1 cellular context compared by ENCODE assay signal in the genomic region with DNA sequence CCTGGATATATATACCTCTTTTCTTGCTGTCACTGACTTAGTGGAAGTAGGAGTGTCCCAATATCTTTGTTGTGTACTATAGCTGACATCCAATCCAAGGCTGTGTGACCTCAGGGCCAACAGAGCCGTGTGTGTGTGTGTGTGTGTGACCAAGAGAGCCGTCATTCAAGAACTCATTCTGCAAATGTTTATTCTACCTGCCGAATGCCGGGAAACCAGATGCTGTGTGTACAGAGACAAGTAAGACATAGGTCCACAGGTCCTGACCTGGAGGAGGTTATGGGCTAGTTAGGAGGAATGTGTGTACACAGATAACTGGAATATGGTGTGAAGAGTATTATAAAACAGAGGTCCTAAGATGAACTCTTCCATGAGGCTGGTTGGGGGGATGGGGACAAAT.
A peak's percentile ranks its signal among the peaks of the same experiment; 100 is the strongest.
TF ChIP-seq lines count a peak whose summit lies in the region.

No MANE protein-coding gene starts in this region.

TF ChIP-seq in HepG2, 621 proteins besides CTCF, POLR2A, EP300 and RAD21 (continued from another document):
- TF ChIP-seq ZFP37 (CRISPR knock-in tag; IDR thresholded peaks at IDR 0.05; ENCODE audit: borderline replicate concordance) (peak; percentile 48; the same call in 1 of the 2 replicates), NCOR1 (IDR thresholded peaks at IDR 0.05; ENCODE audit: borderline replicate concordance, low read length) (0 out of 2 replicates have a peak, but pooled peaks have one; percentile 20), KLF11 (CRISPR knock-in tag; IDR thresholded peaks at IDR 0.05) (0 out of 2 replicates have a peak, but pooled peaks have one; percentile 22), HIVEP1 (CRISPR knock-in tag; IDR thresholded peaks at IDR 0.05) (no peak), HNF4A (CRISPR knock-in tag; IDR thresholded peaks at IDR 0.05) (peak; percentile 59)
- TF ChIP-seq, protein P1, sequence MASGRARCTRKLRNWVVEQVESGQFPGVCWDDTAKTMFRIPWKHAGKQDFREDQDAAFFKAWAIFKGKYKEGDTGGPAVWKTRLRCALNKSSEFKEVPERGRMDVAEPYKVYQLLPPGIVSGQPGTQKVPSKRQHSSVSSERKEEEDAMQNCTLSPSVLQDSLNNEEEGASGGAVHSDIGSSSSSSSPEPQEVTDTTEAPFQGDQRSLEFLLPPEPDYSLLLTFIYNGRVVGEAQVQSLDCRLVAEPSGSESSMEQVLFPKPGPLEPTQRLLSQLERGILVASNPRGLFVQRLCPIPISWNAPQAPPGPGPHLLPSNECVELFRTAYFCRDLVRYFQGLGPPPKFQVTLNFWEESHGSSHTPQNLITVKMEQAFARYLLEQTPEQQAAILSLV (CRISPR knock-in tag; IDR thresholded peaks at IDR 0.05; ENCODE audit: borderline replicate concordance), result no peak; the same call in 1 of the 2 replicates
- TF ChIP-seq, protein P2, sequence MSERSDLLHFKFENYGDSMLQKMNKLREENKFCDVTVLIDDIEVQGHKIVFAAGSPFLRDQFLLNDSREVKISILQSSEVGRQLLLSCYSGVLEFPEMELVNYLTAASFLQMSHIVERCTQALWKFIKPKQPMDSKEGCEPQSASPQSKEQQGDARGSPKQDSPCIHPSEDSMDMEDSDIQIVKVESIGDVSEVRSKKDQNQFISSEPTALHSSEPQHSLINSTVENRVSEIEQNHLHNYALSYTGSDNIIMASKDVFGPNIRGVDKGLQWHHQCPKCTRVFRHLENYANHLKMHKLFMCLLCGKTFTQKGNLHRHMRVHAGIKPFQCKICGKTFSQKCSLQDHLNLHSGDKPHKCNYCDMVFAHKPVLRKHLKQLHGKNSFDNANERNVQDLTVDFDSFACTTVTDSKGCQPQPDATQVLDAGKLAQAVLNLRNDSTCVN (CRISPR knock-in tag; IDR thresholded peaks at IDR 0.05; ENCODE audit: borderline replicate concordance), result peak; percentile 71; the same call in 1 of the 2 replicates
- TF ChIP-seq, protein P3, sequence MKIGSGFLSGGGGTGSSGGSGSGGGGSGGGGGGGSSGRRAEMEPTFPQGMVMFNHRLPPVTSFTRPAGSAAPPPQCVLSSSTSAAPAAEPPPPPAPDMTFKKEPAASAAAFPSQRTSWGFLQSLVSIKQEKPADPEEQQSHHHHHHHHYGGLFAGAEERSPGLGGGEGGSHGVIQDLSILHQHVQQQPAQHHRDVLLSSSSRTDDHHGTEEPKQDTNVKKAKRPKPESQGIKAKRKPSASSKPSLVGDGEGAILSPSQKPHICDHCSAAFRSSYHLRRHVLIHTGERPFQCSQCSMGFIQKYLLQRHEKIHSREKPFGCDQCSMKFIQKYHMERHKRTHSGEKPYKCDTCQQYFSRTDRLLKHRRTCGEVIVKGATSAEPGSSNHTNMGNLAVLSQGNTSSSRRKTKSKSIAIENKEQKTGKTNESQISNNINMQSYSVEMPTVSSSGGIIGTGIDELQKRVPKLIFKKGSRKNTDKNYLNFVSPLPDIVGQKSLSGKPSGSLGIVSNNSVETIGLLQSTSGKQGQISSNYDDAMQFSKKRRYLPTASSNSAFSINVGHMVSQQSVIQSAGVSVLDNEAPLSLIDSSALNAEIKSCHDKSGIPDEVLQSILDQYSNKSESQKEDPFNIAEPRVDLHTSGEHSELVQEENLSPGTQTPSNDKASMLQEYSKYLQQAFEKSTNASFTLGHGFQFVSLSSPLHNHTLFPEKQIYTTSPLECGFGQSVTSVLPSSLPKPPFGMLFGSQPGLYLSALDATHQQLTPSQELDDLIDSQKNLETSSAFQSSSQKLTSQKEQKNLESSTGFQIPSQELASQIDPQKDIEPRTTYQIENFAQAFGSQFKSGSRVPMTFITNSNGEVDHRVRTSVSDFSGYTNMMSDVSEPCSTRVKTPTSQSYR (CRISPR knock-in tag; IDR thresholded peaks at IDR 0.05; ENCODE audit: borderline replicate concordance), result peak; percentile 89; the same call in 1 of the 2 replicates
